ENCODE assay signal across 19 cellular contexts in the genomic region with DNA sequence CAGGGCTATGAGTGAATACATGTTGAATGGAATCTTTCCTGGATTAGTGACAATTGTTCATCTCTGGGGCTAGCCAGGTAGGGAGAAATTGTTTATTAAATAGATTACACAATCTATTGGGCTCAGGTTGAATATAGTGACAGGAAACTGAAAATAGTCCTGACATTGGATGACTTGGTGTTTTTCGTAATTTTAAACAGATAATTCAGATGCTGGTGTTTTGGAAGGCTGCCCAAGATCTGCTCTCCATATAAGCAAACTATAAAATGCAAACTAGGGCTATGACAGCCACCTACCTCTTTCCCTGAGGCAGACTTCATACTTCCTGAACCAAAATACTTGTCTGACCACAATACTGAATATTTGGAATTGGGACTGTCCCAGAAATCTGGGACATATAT.
A peak's percentile ranks its signal among the peaks of the same experiment; 100 is the strongest.
DNase-seq lines count a peak whose midpoint lies in the region; ATAC-seq, FAIRE-seq and TF ChIP-seq lines count a peak whose summit lies in the region.
"Had no signal": no experiment of that assay in that cellular context is flagged by ENCODE, and none has a peak within 500 bp of the region (broad histone marks: within the 10 kb centered on the region; RNA-seq: fewer than 3 reads in every experiment).

No MANE protein-coding gene starts in this region.

- no peaks in the 10 kb centered on the region for H3K9me3 ChIP-seq in liver (ENCODE audit: control insufficient read depth in 4 of 4, low read length in 3 of 4)
- H3K9me3 ChIP-seq in HepG2 (ENCODE audit: low read length) = no peaks in the 10 kb centered on the region
- no peaks in the 10 kb centered on the region for H3K9me3 ChIP-seq in adipocyte (ENCODE audit: control insufficient read depth, low read length)
- H3K9me3 ChIP-seq in Karpas-422 (ENCODE audit: low read length) = no peaks in the 10 kb centered on the region
- H3K9me3 ChIP-seq: SJCRH30, transverse colon had no signal

- TF ChIP-seq POLR2A in HepG2 (IDR thresholded peaks at IDR 0.05; ENCODE audit: insufficient read depth in 1 of 2, low read depth in 2 of 2, low read length in 2 of 2) = no peak

- TF ChIP-seq CTCF in liver (IDR thresholded peaks at IDR 0.05; ENCODE audit: low read depth, low read length, missing input control) = no peak
- TF ChIP-seq CTCF in HepG2 (CRISPR knock-in tag; IDR thresholded peaks at IDR 0.05) = no peak
- TF ChIP-seq CTCF in foreskin fibroblast (IDR thresholded peaks at IDR 0.05; ENCODE audit: low read depth, low read length) = no peak

- no peaks in the 10 kb centered on the region for H3K9me2 ChIP-seq in Karpas-422 (replicated peaks; ENCODE audit: insufficient read depth, low read length)

- no peak for ATAC-seq in HepG2
- ATAC-seq: natural killer cell had no signal

- H3K4me3 ChIP-seq in liver (ENCODE audit: low read depth in 1 of 3, low read length in 3 of 3) (no peak overlapping the region), HepG2 (replicated peaks in 1 of 3; ENCODE audit: insufficient read depth in 1 of 3, low read depth in 2 of 3, low read length in 3 of 3) (no peak overlapping the region), adipocyte (ENCODE audit: low read length) (no peak overlapping the region), foreskin fibroblast (ENCODE audit: low read depth in 1 of 2, low read length in 2 of 2) (no peak overlapping the region), Karpas-422 (ENCODE audit: low read length) (no peak overlapping the region)
- H3K4me3 ChIP-seq: SJCRH30, transverse colon had no signal

- H2AFZ ChIP-seq in HepG2 (ENCODE audit: low read length) = no peak overlapping the region
- no peak overlapping the region for H2AFZ ChIP-seq in Karpas-422 (ENCODE audit: low read length)

- H3K27ac ChIP-seq in liver (ENCODE audit: low read depth in 1 of 2, low read length in 2 of 2) (peak overlapping the region; percentile 38 to 73), HepG2 (ENCODE audit: extremely low read length, insufficient read depth, low read length) (no peak overlapping the region), Karpas-422 (ENCODE audit: low read length) (no peak overlapping the region)
- H3K27ac ChIP-seq: SJCRH30, transverse colon had no signal

- intact Hi-C loops in HepG2 (cut with micrococcal nuclease; ENCODE audit: unreplicated experiment) = no loop called here

- TF ChIP-seq RAD21 in liver (IDR thresholded peaks at IDR 0.05) (peak in 1 of 2 donors; percentile 35), HepG2 (CRISPR knock-in tag; IDR thresholded peaks at IDR 0.05) (no peak)

- WGBS in liver = 21% methylated on average over 1 of the region's 1 CpG
- 96% methylated on average over 1 of the region's 1 CpG for WGBS in HepG2 (ENCODE audit: low lambda C conversion rate)

- H3K79me2 ChIP-seq in HepG2 (ENCODE audit: insufficient read depth, low read length) (no peaks in the 10 kb centered on the region), Karpas-422 (ENCODE audit: low read length) (no peaks in the 10 kb centered on the region)

- H3K9ac ChIP-seq in liver (ENCODE audit: low read depth in 1 of 2, low read length in 2 of 2) (no peak overlapping the region), HepG2 (ENCODE audit: insufficient read depth, low read depth, low read length) (no peak overlapping the region), adipocyte (ENCODE audit: low read length) (no peak overlapping the region), Karpas-422 (ENCODE audit: low read length) (no peak overlapping the region)

- DNase-seq in HepG2 (ENCODE audit: low spot score) = no peak
- DNase-seq in adipocyte (ENCODE audit: low read depth) = peak; percentile 26
- peak; percentile 21 to 44 for DNase-seq in foreskin fibroblast
- DNase-seq in midbrain (lab: John Stamatoyannopoulos, UW) = no peak
- no peak for DNase-seq in cerebellar nuclear complex (lab: John Stamatoyannopoulos, UW)
- no peak for DNase-seq in DMS114 treated with DMSO at 0.1 percent for 48 hours (lab: John Stamatoyannopoulos, UW; ENCODE audit: unreplicated experiment)
- DNase-seq in Karpas-422 = no peak
- DNase-seq: 8988T; activated CD4-positive, alpha-beta T cell treated with anti-CD3 and anti-CD28 coated beads for 4 hours; activated naive CD4-positive, alpha-beta T cell treated with anti-CD3 and anti-CD28 coated beads for 36 hours; DMS79; glutamatergic neuron; natural killer cell; NCI-H2081 treated with DMSO at 0.1 percent for 48 hours; NCI-H524 treated with DMSO at 0.1 percent for 48 hours; stimulated activated naive CD4-positive, alpha-beta T cell; transverse colon had no signal

- no peak overlapping the region for H3K4me2 ChIP-seq in HepG2 (ENCODE audit: low read depth, low read length)
- H3K4me2 ChIP-seq in Karpas-422 (ENCODE audit: low read depth, low read length, poor library complexity, severe bottlenecking) = no peak overlapping the region

- CTCF ChIA-PET in HepG2 (lab: Yijun Ruan, JAX; ENCODE audit: low intra/inter-chr PET ratio, low total read pairs) = no interaction called here

- TF ChIP-seq EP300 in HepG2 (IDR thresholded peaks at IDR 0.05; ENCODE audit: low read depth in 2 of 2, low read length in 2 of 2) = no peak
- no peak for TF ChIP-seq EP300 in HepG2 (CRISPR knock-in tag; IDR thresholded peaks at IDR 0.05; ENCODE audit: borderline replicate concordance)

- H3K36me3 ChIP-seq in liver (ENCODE audit: control insufficient read depth in 4 of 4, insufficient read depth in 3 of 4, low read depth in 1 of 4, low read length in 3 of 4) (no peaks in the 10 kb centered on the region), HepG2 (replicated peaks in 1 of 2; ENCODE audit: control insufficient read depth in 1 of 2, insufficient read depth in 2 of 2, low read length in 2 of 2) (no peaks in the 10 kb centered on the region), adipocyte (ENCODE audit: control insufficient read depth, insufficient read depth, low read length, severe bottlenecking) (no peaks in the 10 kb centered on the region), Karpas-422 (ENCODE audit: insufficient read depth, low read length) (no peaks in the 10 kb centered on the region)
- H3K36me3 ChIP-seq: SJCRH30, transverse colon had no signal

- POLR2A ChIA-PET in HepG2 (lab: Yijun Ruan, JAX) = no interaction called here

- BruUV-seq in HepG2 (replicated peaks; lab: Mats Ljungman, UMichigan) = no TSS peak

- no peaks in the 10 kb centered on the region for H3K27me3 ChIP-seq in liver (ENCODE audit: control insufficient read depth in 4 of 4, insufficient read depth in 4 of 4, low read length in 3 of 4)
- H3K27me3 ChIP-seq in HepG2 (ENCODE audit: control insufficient read depth in 1 of 2, insufficient read depth in 2 of 2, low read length in 2 of 2) = no peaks in the 10 kb centered on the region
- no peaks in the 10 kb centered on the region for H3K27me3 ChIP-seq in adipocyte (replicated peaks; ENCODE audit: control insufficient read depth, insufficient read depth, low read length)
- no peaks in the 10 kb centered on the region for H3K27me3 ChIP-seq in Karpas-422 (ENCODE audit: low read length)
- H3K27me3 ChIP-seq: SJCRH30, transverse colon had no signal

- H4K20me1 ChIP-seq in HepG2 (ENCODE audit: insufficient read depth, low read length) (no peaks in the 10 kb centered on the region), Karpas-422 (ENCODE audit: insufficient read depth, low read depth, low read length) (no peaks in the 10 kb centered on the region)

- in situ Hi-C loops in HepG2 (cut with HindIII; ENCODE audit: extremely low pct_ligation_motif_present, low pct_unique_long_range_greater_than_20kb) = no loop called here

- H3K4me1 ChIP-seq in liver (ENCODE audit: control insufficient read depth in 4 of 4, insufficient read depth in 4 of 4, low read length in 3 of 4) (peaks cover 8 to 39% (median 31%) of the 10 kb centered on the region in 4 donors), HepG2 (ENCODE audit: insufficient read depth, low read length) (peaks cover 72% of the 10 kb centered on the region), adipocyte (ENCODE audit: control insufficient read depth, insufficient read depth, low read length) (peaks cover 52% of the 10 kb centered on the region), Karpas-422 (ENCODE audit: low read length) (no peaks in the 10 kb centered on the region)

- FAIRE-seq in HepG2 (lab: Jason Lieb, UNC) = no peak

TF ChIP-seq in liver, 16 proteins besides CTCF, POLR2A, EP300 and RAD21 (continues in another document):
- TF ChIP-seq HNF4A (conservative IDR thresholded peaks at IDR 0.05) (peak in 1 of 2 donors; percentile 44), NR2F2 (IDR thresholded peaks at IDR 0.05) (no peak), RXRA (IDR thresholded peaks at IDR 0.05) (peak in 1 of 2 donors; percentile 57)

TF ChIP-seq in HepG2, 621 proteins besides CTCF, POLR2A, EP300 and RAD21:
- TF ChIP-seq ZNF33B (CRISPR knock-in tag; IDR thresholded peaks at IDR 0.05) (no peak), ZNF33A (CRISPR knock-in tag; IDR thresholded peaks at IDR 0.05; ENCODE audit: borderline replicate concordance) (no peak), ZKSCAN5 (CRISPR knock-in tag; IDR thresholded peaks at IDR 0.05) (no peak)

Comparison
In these comparisons a context has a peak if more than half of its experiments do, and no peak if none do; other contexts are left out.
1. H3K27ac ChIP-seq: peak in liver (2 of 2); none in HepG2 (single experiment) and Karpas-422 (single experiment).
2. DNase-seq: peak in adipocyte (single experiment) and foreskin fibroblast (2 of 2); none in HepG2 (single experiment), midbrain (single experiment), cerebellar nuclear complex (0 of 2), DMS114 treated with DMSO at 0.1 percent for 48 hours (single experiment) and Karpas-422 (single experiment).